ENCODE assay signal across 1 cellular context in the genomic region with DNA sequence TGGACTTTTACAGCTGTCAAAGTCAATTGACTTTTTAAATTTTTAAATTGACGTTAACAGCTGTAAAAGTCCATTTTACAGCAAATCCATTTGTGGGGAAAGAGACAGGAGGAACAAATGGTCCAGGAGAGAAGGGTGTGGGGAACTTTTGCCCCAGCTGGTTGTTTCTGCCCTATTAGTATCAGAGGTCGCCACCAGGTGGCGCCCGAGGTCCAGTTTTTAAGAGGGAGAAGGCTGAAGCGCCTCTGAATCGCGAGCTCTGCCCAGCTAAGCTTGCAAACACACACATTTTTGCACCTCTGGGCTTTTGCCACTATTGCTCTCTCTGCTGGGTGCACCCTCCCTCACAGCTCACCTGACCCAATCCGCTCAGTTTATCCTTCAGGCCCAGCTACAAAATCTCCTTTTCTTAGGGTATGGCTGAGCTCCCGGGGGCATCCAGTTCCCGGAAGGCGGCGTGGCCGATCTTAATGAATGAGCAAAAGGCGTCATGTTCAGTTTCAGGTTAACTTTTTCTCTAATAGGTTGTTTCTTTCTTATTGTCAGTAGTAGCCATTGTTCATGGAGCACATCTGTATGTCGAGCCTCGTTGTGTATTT.
TF ChIP-seq lines count a peak whose summit lies in the region.

No MANE protein-coding gene starts in this region.

TF ChIP-seq in K562, 482 proteins besides CTCF, POLR2A, EP300 and RAD21 (continued from another document and continues in another):
- TF ChIP-seq ZNF280A (IDR thresholded peaks at IDR 0.05; ENCODE audit: low read depth, partially characterized antibody) = no peak
- no peak for TF ChIP-seq NR2C2 (CRISPR knock-in tag; IDR thresholded peaks at IDR 0.05)
- TF ChIP-seq NR2C2 (tag; IDR thresholded peaks at IDR 0.05) = peak; percentile 60
- peak; percentile 68 for TF ChIP-seq SMC3 (conservative IDR thresholded peaks at IDR 0.05; ENCODE audit: insufficient read depth, low read depth, low read length)
- no peak for TF ChIP-seq DLX4 (CRISPR knock-in tag; IDR thresholded peaks at IDR 0.05)
- TF ChIP-seq ZNF212 (CRISPR knock-in tag; IDR thresholded peaks at IDR 0.05) = no peak
- peak; percentile 10 for TF ChIP-seq TBP (optimal IDR thresholded peaks at IDR 0.05; ENCODE audit: low read depth, low read length)
- no peak for TF ChIP-seq ZHX1 (conservative IDR thresholded peaks at IDR 0.05; ENCODE audit: low read length)
- 0 out of 2 replicates have a peak, but pooled peaks have one; percentile 16 for TF ChIP-seq RB1 (IDR thresholded peaks at IDR 0.05; ENCODE audit: low read depth)
- peak; percentile 13 for TF ChIP-seq ZFP36 (IDR thresholded peaks at IDR 0.05; ENCODE audit: low read depth, low read length, partially characterized antibody)
- TF ChIP-seq PCBP1 (IDR thresholded peaks at IDR 0.05; ENCODE audit: low read depth, low read length, poor library complexity, severe bottlenecking) = no peak
- 0 out of 2 replicates have a peak, but pooled peaks have one; percentile 55 for TF ChIP-seq MYNN (IDR thresholded peaks at IDR 0.05)
- TF ChIP-seq MYNN (CRISPR knock-in tag; IDR thresholded peaks at IDR 0.05) = no peak
- no peak for TF ChIP-seq ZBTB1 (CRISPR knock-in tag; IDR thresholded peaks at IDR 0.05; ENCODE audit: borderline replicate concordance, low read depth)
- 0 out of 2 replicates have a peak, but pooled peaks have one; percentile 29 for TF ChIP-seq CXXC5 (CRISPR knock-in tag; IDR thresholded peaks at IDR 0.05)
- no peak for TF ChIP-seq SNIP1 (IDR thresholded peaks at IDR 0.05; ENCODE audit: low read depth)
- no peak for TF ChIP-seq CHD4 (IDR thresholded peaks at IDR 0.05; ENCODE audit: insufficient read depth, insufficient replicate concordance, low read depth, low read length, poor library complexity, severe bottlenecking)
- TF ChIP-seq ARID3B (CRISPR knock-in tag; IDR thresholded peaks at IDR 0.05; ENCODE audit: borderline replicate concordance) = no peak
- no peak for TF ChIP-seq ATF3 (IDR thresholded peaks at IDR 0.05)
- no peak for TF ChIP-seq ATF3 (CRISPR knock-in tag; conservative IDR thresholded peaks at IDR 0.05)
- TF ChIP-seq CC2D1A (IDR thresholded peaks at IDR 0.05) = 0 out of 2 replicates have a peak, but pooled peaks have one; percentile 16
- TF ChIP-seq DEAF1 (CRISPR knock-in tag; IDR thresholded peaks at IDR 0.05) = peak; percentile 76
- TF ChIP-seq STAG1 (CRISPR knock-in tag; IDR thresholded peaks at IDR 0.05; ENCODE audit: borderline replicate concordance) = no peak
- TF ChIP-seq, protein P1, sequence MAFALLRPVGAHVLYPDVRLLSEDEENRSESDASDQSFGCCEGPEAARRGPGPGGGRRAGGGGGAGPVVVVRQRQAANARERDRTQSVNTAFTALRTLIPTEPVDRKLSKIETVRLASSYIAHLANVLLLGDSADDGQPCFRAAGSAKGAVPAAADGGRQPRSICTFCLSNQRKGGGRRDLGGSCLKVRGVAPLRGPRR (CRISPR knock-in tag; IDR thresholded peaks at IDR 0.05) = no peak
- no peak for TF ChIP-seq ZNF398 (CRISPR knock-in tag; IDR thresholded peaks at IDR 0.05)
- TF ChIP-seq ZNF707 (CRISPR knock-in tag; conservative IDR thresholded peaks at IDR 0.05) = no peak
- TF ChIP-seq DACH1 (IDR thresholded peaks at IDR 0.05; ENCODE audit: partially characterized antibody) = peak; percentile 71
- no peak for TF ChIP-seq ZNF584 (CRISPR knock-in tag; IDR thresholded peaks at IDR 0.05; ENCODE audit: low read depth)
- TF ChIP-seq NFE2L1 (tag; IDR thresholded peaks at IDR 0.05; ENCODE audit: borderline replicate concordance, low read depth) = no peak
- TF ChIP-seq MGA (IDR thresholded peaks at IDR 0.05) = no peak
